1 cellular context compared by ENCODE assay signal in the genomic region with DNA sequence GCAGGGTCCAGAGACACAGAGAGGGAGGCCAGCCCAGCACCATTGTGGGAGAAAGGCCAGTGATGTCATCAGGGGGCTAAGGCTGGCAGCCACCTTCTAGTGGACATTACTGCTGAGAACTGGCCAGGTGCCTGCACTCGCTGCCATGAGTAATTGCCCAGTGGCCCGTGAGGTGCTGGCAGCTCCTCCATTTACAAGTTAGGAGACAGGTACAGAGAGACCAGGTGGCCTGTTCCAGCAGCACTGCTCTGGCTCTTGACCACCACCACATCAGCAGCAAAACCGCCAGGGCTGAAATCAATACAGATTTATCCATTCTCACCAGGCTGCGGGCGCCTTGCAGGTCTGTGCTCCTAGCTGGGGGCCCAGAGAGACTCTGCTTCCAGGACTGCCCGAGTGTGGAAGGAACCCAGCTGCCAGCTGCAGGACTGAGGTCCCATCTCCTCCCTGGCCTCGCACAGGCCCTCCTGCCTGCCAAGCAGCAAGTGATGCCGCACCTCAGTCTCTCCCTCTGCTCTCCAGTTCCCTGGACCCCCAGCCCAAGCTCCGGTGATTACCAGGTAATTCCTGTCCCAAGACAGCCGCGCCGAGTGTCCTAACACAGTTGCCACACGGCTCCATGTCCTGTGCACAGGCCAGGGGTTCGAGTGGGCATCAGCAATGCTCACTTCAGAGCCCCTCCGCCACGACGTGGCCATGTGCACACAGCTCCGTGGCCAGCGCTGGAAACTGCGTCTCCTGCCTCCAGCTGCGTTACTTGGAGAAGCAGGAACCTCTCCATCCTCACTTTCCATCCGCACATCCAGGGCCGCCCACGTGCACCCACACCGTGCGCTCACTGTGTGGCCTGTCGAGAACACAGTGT.
TF ChIP-seq lines count a peak whose summit lies in the region.

No MANE protein-coding gene starts in this region.

TF ChIP-seq in HepG2, 621 proteins besides CTCF, POLR2A, EP300 and RAD21 (continued from another document):
- TF ChIP-seq ZNF589 (CRISPR knock-in tag; conservative IDR thresholded peaks at IDR 0.05) = no peak
TF ChIP-seq in HepG2: peak in this region for 0.
